In the genomic region with DNA sequence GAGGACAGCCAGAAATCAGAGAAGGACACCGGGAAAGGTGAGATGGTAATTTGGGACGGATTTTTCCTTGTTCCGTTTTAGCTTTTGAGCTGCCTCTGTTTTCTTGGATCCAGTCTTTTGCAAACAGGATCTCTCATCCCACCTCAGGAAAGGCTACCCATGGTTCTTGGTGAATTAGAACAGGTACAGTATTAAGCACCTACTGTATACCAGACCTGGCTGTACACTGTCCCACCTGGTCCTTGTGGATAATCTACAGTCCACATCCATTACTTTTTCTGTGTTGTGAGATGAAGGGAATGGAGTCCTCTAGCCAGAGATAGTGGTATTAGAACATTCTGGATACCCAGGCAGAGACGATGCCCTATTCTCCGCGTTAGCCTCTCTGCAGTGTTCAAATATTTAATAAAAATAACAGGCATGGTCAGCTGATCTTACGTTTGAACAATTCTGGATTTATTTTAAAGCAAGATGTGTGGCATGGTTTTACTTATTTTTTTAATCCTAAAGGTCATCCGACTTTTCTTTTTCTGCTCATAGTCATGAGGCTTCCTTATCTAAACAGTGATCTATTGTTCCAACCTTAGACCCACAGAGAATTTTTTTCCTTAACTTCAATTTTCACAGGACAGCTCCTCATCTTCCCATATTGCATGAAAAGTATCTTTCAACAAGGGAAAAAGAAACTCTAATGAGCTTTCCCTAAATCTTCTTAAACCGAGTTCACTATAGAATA, we compare ENCODE assay signal across 25 cellular contexts.
"Had no signal": no experiment of that assay in that cellular context is flagged by ENCODE, and none has a peak within 500 bp of the region (broad histone marks: within the 10 kb centered on the region; RNA-seq: fewer than 3 reads in every experiment).

No MANE protein-coding gene starts in this region.

- H3K36me3 ChIP-seq: left ventricle myocardium inferior, ovary, right atrium auricular region, suprapubic skin, thoracic aorta, tibial artery, upper lobe of right lung had no signal

- FAIRE-seq: urothelium cell line had no signal

- H3K4me1 ChIP-seq: tibial artery had no signal

- H3K27ac Mint-ChIP-seq: progenitor cell of endocrine pancreas; stimulated activated naive CD8-positive, alpha-beta T cell treated with anti-CD3 and anti-CD28 coated beads, Interleukin-15, Interleukin-2, amounts not matched to agents 100 ng/mL and 50 ng/mL, for 24 hours had no signal

- H3K9me3 ChIP-seq: left ventricle myocardium inferior, mucosa of descending colon, ovary, right atrium auricular region, suprapubic skin, thoracic aorta, tibial artery, upper lobe of right lung had no signal

- H3K27me3 Mint-ChIP-seq: naive thymus-derived CD4-positive, alpha-beta T cell; progenitor cell of endocrine pancreas had no signal

- DNase-seq: hypothalamus; islet precursor cell; left ventricle myocardium inferior; midbrain; mucosa of descending colon; naive thymus-derived CD4-positive, alpha-beta T cell; ovary; stimulated activated CD4-positive, alpha-beta T cell treated with anti-CD3 and anti-CD28 coated beads, Interleukin-12 subunit alpha, Interleukin-12 subunit beta, amount 100 ng/mL, for 4 hours; stimulated activated CD4-positive, alpha-beta T cell treated with anti-CD3 and anti-CD28 coated beads, Interleukin-15, amount 100 ng/mL, for 24 hours; stimulated activated CD4-positive, alpha-beta T cell treated with anti-CD3 and anti-CD28 coated beads, Interleukin-2, amount 100 ng/mL, for 24 hours; stimulated activated CD4-positive, alpha-beta T cell treated with anti-CD3 and anti-CD28 coated beads, Interleukin-4, amount 100 ng/mL, for 1 hour; stimulated activated naive CD4-positive, alpha-beta T cell; tibial artery; trophoblast cell; upper lobe of right lung had no signal

- H3K4me3 Mint-ChIP-seq: naive thymus-derived CD4-positive, alpha-beta T cell; natural killer cell treated with Interleukin-12 subunit alpha and Interleukin-12 subunit beta and Interleukin-15 and Interleukin-18, amount 100 ng/mL, for 72 hours; stimulated activated naive CD8-positive, alpha-beta T cell treated with anti-CD3 and anti-CD28 coated beads, Interleukin-15, Interleukin-2, amounts not matched to agents 100 ng/mL and 50 ng/mL, for 24 hours had no signal

- ATAC-seq: mucosa of descending colon; naive thymus-derived CD4-positive, alpha-beta T cell; natural killer cell treated with Interleukin-12 subunit alpha and Interleukin-12 subunit beta and Interleukin-15 and Interleukin-18, amount 100 ng/mL, for 72 hours; sciatic nerve; upper lobe of right lung had no signal

- H3K4me3 ChIP-seq: left ventricle myocardium inferior, lung, mucosa of descending colon, ovary, right atrium auricular region, skin epidermis, suprapubic skin, thoracic aorta, tibial artery, upper lobe of right lung had no signal

- H3K27ac ChIP-seq: left ventricle myocardium inferior, ovary, right atrium auricular region, suprapubic skin, thoracic aorta, tibial artery, upper lobe of right lung had no signal

- H3K27me3 ChIP-seq: ovary, right atrium auricular region, tibial artery, upper lobe of right lung had no signal
